In genomic region chr7:116566666-116567065, GRCh38 we compare ENCODE assay signal across 28 cellular contexts. TPM values are rescaled to one million over a fixed set of nuclear protein-coding genes. Genes with fewer than 3 reads are reported as not detected.
"Had no signal": no experiment of that assay in that cellular context is flagged by ENCODE, and none has a peak within 500 bp of the region (broad histone marks: within the 10 kb centered on the region; RNA-seq: fewer than 3 reads in every experiment).

No MANE protein-coding gene starts in this region.

- H3K4me3 ChIP-seq: heart right ventricle, left lung, lower lobe of right lung, right lobe of liver, stomach, thyroid gland, upper lobe of left lung, vagina had no signal

- H3K36me3 ChIP-seq: brain microvascular endothelial cell, heart right ventricle, left lung, lower lobe of right lung, right lobe of liver, stomach, thyroid gland, upper lobe of left lung, vagina had no signal

- H3K36me3 Mint-ChIP-seq: activated naive CD4-positive, alpha-beta T cell treated with anti-CD3 and anti-CD28 coated beads, Interleukin-2, amount 10 ng/mL, durations not matched to agents 7 days and 5 days; activated naive CD8-positive, alpha-beta T cell treated with anti-CD3 and anti-CD28 coated beads, Interleukin-2, amount 10 ng/mL, durations not matched to agents 7 days and 5 days; natural killer cell treated with Interleukin-12 subunit alpha and Interleukin-12 subunit beta and Interleukin-15 and Interleukin-18, amount 100 ng/mL, for 72 hours; stimulated activated memory B cell treated with anti-CD40 and anti-IgM and Interleukin-4, amounts not matched to agents 10 μg/mL and 1 μg/mL and 100 μg/mL, for 72 hours had no signal

- H3K4me1 ChIP-seq: stomach had no signal

- H3K9me3 ChIP-seq: left lung, lower lobe of right lung, right lobe of liver, stomach, thyroid gland, upper lobe of left lung, vagina had no signal

- H3K27me3 ChIP-seq: brain microvascular endothelial cell, heart right ventricle, left lung, right lobe of liver, stomach, thyroid gland, upper lobe of left lung, vagina had no signal

- ATAC-seq: effector memory CD8-positive, alpha-beta T cell; heart right ventricle; left lung; lower lobe of right lung; natural killer cell treated with Interleukin-12 subunit alpha and Interleukin-12 subunit beta and Interleukin-15 and Interleukin-18, amount 100 ng/mL, for 72 hours; right lobe of liver; stimulated activated memory B cell treated with anti-CD40 and anti-IgM and Interleukin-4, amounts not matched to agents 10 μg/mL and 1 μg/mL and 100 μg/mL, for 72 hours had no signal

- H3K4me3 Mint-ChIP-seq: activated CD4-positive, alpha-beta memory T cell treated with anti-CD3 and anti-CD28 coated beads, Interleukin-2, amount 10 ng/mL, durations not matched to agents 7 days and 5 days; activated CD4-positive, alpha-beta T cell treated with anti-CD3 and anti-CD28 coated beads, Interleukin-2, amount 10 ng/mL, durations not matched to agents 7 days and 5 days; activated naive CD4-positive, alpha-beta T cell treated with anti-CD3 and anti-CD28 coated beads, Interleukin-2, amount 10 ng/mL, durations not matched to agents 7 days and 5 days; activated naive CD8-positive, alpha-beta T cell treated with anti-CD3 and anti-CD28 coated beads, Interleukin-2, amount 10 ng/mL, durations not matched to agents 7 days and 5 days; activated T-cell treated with anti-CD3 and anti-CD28 coated beads, Interleukin-2, amount 50 U/mL, for 24 hours; effector memory CD8-positive, alpha-beta T cell; natural killer cell treated with Interleukin-12 subunit alpha and Interleukin-12 subunit beta and Interleukin-15 and Interleukin-18, amount 100 ng/mL, for 72 hours; stimulated activated memory B cell treated with anti-CD40 and anti-IgM and Interleukin-4, amounts not matched to agents 10 μg/mL and 1 μg/mL and 100 μg/mL, for 72 hours had no signal

- H3K27ac Mint-ChIP-seq: activated CD4-positive, alpha-beta memory T cell treated with anti-CD3 and anti-CD28 coated beads, Interleukin-2, amount 10 ng/mL, durations not matched to agents 7 days and 5 days; activated CD4-positive, alpha-beta T cell treated with anti-CD3 and anti-CD28 coated beads, Interleukin-2, amount 10 ng/mL, durations not matched to agents 7 days and 5 days; activated naive CD4-positive, alpha-beta T cell treated with anti-CD3 and anti-CD28 coated beads, Interleukin-2, amount 10 ng/mL, durations not matched to agents 7 days and 5 days; activated naive CD8-positive, alpha-beta T cell treated with anti-CD3 and anti-CD28 coated beads, Interleukin-2, amount 10 ng/mL, durations not matched to agents 7 days and 5 days; activated T-cell treated with anti-CD3 and anti-CD28 coated beads, Interleukin-2, amount 50 U/mL, for 24 hours; effector memory CD8-positive, alpha-beta T cell; natural killer cell treated with Interleukin-12 subunit alpha and Interleukin-12 subunit beta and Interleukin-15 and Interleukin-18, amount 100 ng/mL, for 72 hours; stimulated activated memory B cell treated with anti-CD40 and anti-IgM and Interleukin-4, amounts not matched to agents 10 μg/mL and 1 μg/mL and 100 μg/mL, for 72 hours had no signal

- DNase-seq: activated CD4-positive, alpha-beta memory T cell treated with anti-CD3 and anti-CD28 coated beads, Interleukin-2, amount 10 ng/mL, durations not matched to agents 7 days and 5 days; activated CD4-positive, alpha-beta T cell treated with anti-CD3 and anti-CD28 coated beads, Interleukin-2, amount 10 ng/mL, durations not matched to agents 7 days and 5 days; activated CD4-positive, CD25-positive, alpha-beta regulatory T cell treated with anti-CD3 and anti-CD28 coated beads, Interleukin-2, amount 50 U/mL, for 72 hours; activated CD8-positive, alpha-beta memory T cell treated with anti-CD3 and anti-CD28 coated beads, Interleukin-2, amount 50 U/mL, for 48 hours; activated gamma-delta T cell; activated naive CD4-positive, alpha-beta T cell treated with anti-CD3 and anti-CD28 coated beads, Interleukin-2, amount 10 ng/mL, durations not matched to agents 7 days and 5 days; activated naive CD8-positive, alpha-beta T cell treated with anti-CD3 and anti-CD28 coated beads, Interleukin-2, amount 10 ng/mL, durations not matched to agents 7 days and 5 days; activated T-cell treated with anti-CD3 and anti-CD28 coated beads, Interleukin-2, amount 50 U/mL, for 24 hours; amniotic stem cell; brain microvascular endothelial cell; cortex of kidney; effector memory CD8-positive, alpha-beta T cell; foreskin melanocyte; heart right ventricle; left lung; lower lobe of right lung; mesendoderm; right lobe of liver; small intestine; stimulated activated CD4-positive, alpha-beta T cell treated with anti-CD3 and anti-CD28 coated beads, Interleukin-1b, Interleukin-23, amount 100 ng/mL, for 48 hours; stimulated activated CD4-positive, alpha-beta T cell treated with anti-CD3 and anti-CD28 coated beads, Interleukin-4, amount 100 ng/mL, for 4 hours; stimulated activated CD8-positive, alpha-beta memory T cell treated with anti-CD3 and anti-CD28 coated beads, Interleukin-4, amount 100 ng/mL, for 48 hours; stomach; thyroid gland; upper lobe of left lung had no signal

- H3K4me1 Mint-ChIP-seq: activated CD4-positive, alpha-beta memory T cell treated with anti-CD3 and anti-CD28 coated beads, Interleukin-2, amount 10 ng/mL, durations not matched to agents 7 days and 5 days; activated CD4-positive, alpha-beta T cell treated with anti-CD3 and anti-CD28 coated beads, Interleukin-2, amount 10 ng/mL, durations not matched to agents 7 days and 5 days; activated naive CD4-positive, alpha-beta T cell treated with anti-CD3 and anti-CD28 coated beads, Interleukin-2, amount 10 ng/mL, durations not matched to agents 7 days and 5 days; activated naive CD8-positive, alpha-beta T cell treated with anti-CD3 and anti-CD28 coated beads, Interleukin-2, amount 10 ng/mL, durations not matched to agents 7 days and 5 days had no signal

- H3K9me3 Mint-ChIP-seq: activated CD4-positive, alpha-beta memory T cell treated with anti-CD3 and anti-CD28 coated beads, Interleukin-2, amount 10 ng/mL, durations not matched to agents 7 days and 5 days; activated CD4-positive, alpha-beta T cell treated with anti-CD3 and anti-CD28 coated beads, Interleukin-2, amount 10 ng/mL, durations not matched to agents 7 days and 5 days; activated naive CD4-positive, alpha-beta T cell treated with anti-CD3 and anti-CD28 coated beads, Interleukin-2, amount 10 ng/mL, durations not matched to agents 7 days and 5 days; activated naive CD8-positive, alpha-beta T cell treated with anti-CD3 and anti-CD28 coated beads, Interleukin-2, amount 10 ng/mL, durations not matched to agents 7 days and 5 days; activated T-cell treated with anti-CD3 and anti-CD28 coated beads, Interleukin-2, amount 50 U/mL, for 24 hours; natural killer cell treated with Interleukin-12 subunit alpha and Interleukin-12 subunit beta and Interleukin-15 and Interleukin-18, amount 100 ng/mL, for 72 hours had no signal

- H3K27ac ChIP-seq: heart right ventricle, left lung, lower lobe of right lung, right lobe of liver, stomach, thyroid gland, upper lobe of left lung, vagina had no signal

RNA-seq across cellular contexts. Expression of gene CAV1, which starts 41.8 kb away (rescaled TPM):
- total RNA-seq: activated CD4-positive, alpha-beta T cell treated with anti-CD3 and anti-CD28 coated beads, Interleukin-2, amount 10 ng/mL, durations not matched to agents 7 days and 5 days; natural killer cell treated with Interleukin-12 subunit alpha and Interleukin-12 subunit beta and Interleukin-15 and Interleukin-18, amount 100 ng/mL, for 72 hours had no signal
